ENCODE assay signal across 12 cellular contexts in the genomic region with DNA sequence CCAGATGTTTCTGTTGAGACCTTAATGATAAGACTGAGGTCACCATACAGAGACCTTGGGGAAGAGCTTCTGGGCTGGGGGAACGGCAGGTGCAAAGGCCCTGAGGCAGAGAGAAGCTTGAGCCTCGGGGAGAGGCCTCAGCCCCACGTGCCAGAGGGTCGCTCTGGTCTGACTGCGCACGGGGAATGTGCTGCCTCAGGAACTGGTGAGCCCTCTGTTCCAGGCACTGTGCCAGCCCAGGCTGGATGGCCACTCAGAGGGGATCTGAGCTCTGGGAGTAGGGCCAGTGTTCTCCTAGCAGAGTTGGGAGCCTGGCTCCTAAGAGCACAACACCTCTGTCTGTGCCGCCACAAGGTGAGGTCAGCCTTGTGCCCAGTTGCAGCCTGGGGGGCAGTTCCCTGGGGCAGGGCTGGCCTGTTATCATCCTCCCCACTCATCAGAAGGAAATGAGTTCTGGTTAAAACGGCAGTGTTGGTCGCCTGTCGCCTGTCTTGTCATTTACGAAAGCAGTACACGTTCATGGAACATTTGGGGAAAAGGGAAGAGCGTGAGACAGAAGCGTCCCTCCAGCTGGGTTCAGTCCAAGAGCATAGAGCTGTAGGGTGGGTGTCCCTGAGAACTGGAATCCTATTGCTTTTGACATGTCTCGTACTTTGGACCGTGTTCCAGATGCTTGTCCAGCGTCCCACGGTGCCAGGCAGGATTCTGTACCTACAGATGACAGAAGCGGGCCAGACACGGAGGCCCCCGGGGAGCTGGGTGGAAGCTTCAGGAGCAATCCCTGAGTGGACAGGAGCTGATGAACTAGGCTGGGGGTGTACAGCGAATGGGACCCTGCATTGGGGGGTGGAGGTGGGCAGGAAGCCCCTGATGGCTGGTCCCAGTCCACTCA. TPM values are rescaled to one million over a fixed set of nuclear protein-coding genes. Genes with fewer than 3 reads are reported as not detected.
DNase-seq lines count a peak whose midpoint lies in the region; ATAC-seq and TF ChIP-seq lines count a peak whose summit lies in the region.
"Had no signal": no experiment of that assay in that cellular context is flagged by ENCODE, and none has a peak within 500 bp of the region (broad histone marks: within the 10 kb centered on the region; RNA-seq: fewer than 3 reads in every experiment).

No MANE protein-coding gene starts in this region.

- no peaks in the 10 kb centered on the region for H3K27me3 Mint-ChIP-seq in H9 (ENCODE audit: low read depth)

- no peaks in the 10 kb centered on the region for H3K9me3 Mint-ChIP-seq in H9

- no peaks in the 10 kb centered on the region for H3K4me1 ChIP-seq in H9 (ENCODE audit: insufficient read depth, low read length)
- H3K4me1 ChIP-seq in right cardiac atrium (ENCODE audit: control insufficient read depth, insufficient read depth, low read length): peaks cover 26% of the 10 kb centered on the region
- peaks cover 68 to 88% (median 70%) of the 10 kb centered on the region in 3 donors for H3K4me1 ChIP-seq in skeletal muscle tissue (ENCODE audit: control insufficient read depth in 3 of 3, insufficient read depth in 3 of 3, low read length in 3 of 3)
- peaks cover 10% of the 10 kb centered on the region for H3K4me1 ChIP-seq in HAP-1

- H3K9ac ChIP-seq in H9 (ENCODE audit: extremely low read depth, insufficient read length, low read length): no peak overlapping the region
- H3K9ac ChIP-seq in skeletal muscle tissue (ENCODE audit: low read depth in 1 of 3, low read length in 3 of 3): no peak overlapping the region

- H3K56ac ChIP-seq in H9 (ENCODE audit: insufficient read length, low read depth, low read length): no peak overlapping the region

- H3K27me3 ChIP-seq in H9 (ENCODE audit: insufficient read depth, low read length) (no peaks in the 10 kb centered on the region), right cardiac atrium (ENCODE audit: control insufficient read depth, insufficient read depth) (no peaks in the 10 kb centered on the region), skeletal muscle tissue (ENCODE audit: control insufficient read depth in 3 of 3, insufficient read depth in 3 of 3, low read length in 3 of 3) (no peaks in the 10 kb centered on the region), HAP-1 (ENCODE audit: low read depth) (no peaks in the 10 kb centered on the region)
- H3K27me3 ChIP-seq: esophagus squamous epithelium had no signal

- peaks cover 17 to 19% of the 10 kb centered on the region in 2 experiments for H3K4me1 Mint-ChIP-seq in H9

- in situ Hi-C loops in HAP-1 (cut with MboI; ENCODE audit: low sequenced_read_pairs): no loop called here

- no peak overlapping the region for H2AK5ac ChIP-seq in H9 (ENCODE audit: insufficient read length, low read length)

- H2BK20ac ChIP-seq in H9 (ENCODE audit: low read depth, low read length, poor library complexity, severe bottlenecking): no peak overlapping the region

- no peak for ATAC-seq in right cardiac atrium
- no peak for ATAC-seq in GM18511 (IDR thresholded peaks at IDR 0.05; ENCODE audit: unreplicated experiment)
- ATAC-seq in HG03442 (IDR thresholded peaks at IDR 0.05; ENCODE audit: unreplicated experiment): no peak
- ATAC-seq: mucosa of descending colon had no signal

- peaks cover 1 to 8% (median 7%) of the 10 kb centered on the region in 3 experiments; a peak in 5 of 7 replicates for H3K36me3 Mint-ChIP-seq in H9 (ENCODE audit: insufficient read depth in 1 of 3, low read depth in 3 of 3)

- TF ChIP-seq CTCF in H9 (conservative IDR thresholded peaks at IDR 0.05): no peak

- H4K5ac ChIP-seq in H9 (ENCODE audit: insufficient read length, low read depth, low read length): no peak overlapping the region

- no CpG with 5 or more reads among the region's 22 CpGs for WGBS in H9 (ENCODE audit: extremely low coverage, insufficient read length, low lambda C conversion rate)
- 50% methylated on average over 22 of the region's 22 CpGs for WGBS in right cardiac atrium

- no peaks in the 10 kb centered on the region for H3K9me3 ChIP-seq in H9 (ENCODE audit: control insufficient read depth, low read depth, low read length)
- no peaks in the 10 kb centered on the region for H3K9me3 ChIP-seq in right cardiac atrium (ENCODE audit: control insufficient read depth, low read length)
- no peaks in the 10 kb centered on the region for H3K9me3 ChIP-seq in skeletal muscle tissue (ENCODE audit: control insufficient read depth in 3 of 3, low read length in 3 of 3)
- H3K9me3 ChIP-seq in HAP-1: no peaks in the 10 kb centered on the region
- H3K9me3 ChIP-seq: esophagus squamous epithelium, mucosa of descending colon had no signal

- H3K18ac ChIP-seq in H9 (ENCODE audit: insufficient read length, low read depth, low read length): no peak overlapping the region

- peaks cover 4% of the 10 kb centered on the region for H3K79me1 ChIP-seq in H9 (ENCODE audit: insufficient read depth, low read depth, low read length, poor library complexity, severe bottlenecking)

- peaks cover 4% of the 10 kb centered on the region for H4K20me1 ChIP-seq in H9 (ENCODE audit: control insufficient read depth, insufficient read depth, insufficient read length)

- H2BK120ac ChIP-seq in H9 (ENCODE audit: low read depth, low read length, poor library complexity, severe bottlenecking): no peak overlapping the region

- no peak overlapping the region for H2BK15ac ChIP-seq in H9 (ENCODE audit: low read depth, low read length)

- no peak for DNase-seq in H9
- peak; percentile 51 for DNase-seq in amniotic epithelial cell (ENCODE audit: low read depth)
- DNase-seq in right cardiac atrium: peak; percentile 77 to 92 (median 88)
- DNase-seq in HAP-1 (ENCODE audit: low spot score in 2 of 2): no peak
- no peak for DNase-seq in activated CD8-positive, alpha-beta memory T cell treated with anti-CD3 and anti-CD28 coated beads, Interleukin-2, amount 50 U/mL, for 4 hours
- DNase-seq: activated effector memory CD4-positive, alpha-beta T cell treated with Interleukin-2 at 50 U/mL for 16 hours; esophagus squamous epithelium; NCI-H69 had no signal

- no peak overlapping the region; the same call in 1 of the 2 replicates for H3K14ac ChIP-seq in H9 (ENCODE audit: insufficient read depth, low read length)

- H3K79me2 ChIP-seq in H9 (ENCODE audit: insufficient read depth, low read length): peaks cover 42% of the 10 kb centered on the region; the same call in 1 of the 2 replicates

- peak overlapping the region; percentile 74 to 91 (median 79); a peak in 5 of 7 replicates for H3K27ac Mint-ChIP-seq in H9

- H3T11ph ChIP-seq in H9 (ENCODE audit: low read length): no peak overlapping the region

- peaks cover 18% of the 10 kb centered on the region for H3K23me2 ChIP-seq in H9 (ENCODE audit: insufficient read length, low read depth, low read length, poor library complexity, severe bottlenecking)

- no peak overlapping the region for H3K4ac ChIP-seq in H9 (ENCODE audit: low read depth, low read length)

- H3K4me2 ChIP-seq in H9 (ENCODE audit: insufficient read depth, insufficient read length, low read length): no peak overlapping the region

- H4K91ac ChIP-seq in H9 (ENCODE audit: insufficient read length, low read depth, low read length): no peak overlapping the region

- no peak overlapping the region for H4K8ac ChIP-seq in H9 (replicated peaks; ENCODE audit: insufficient read length, low read depth, low read length)

- no peaks in the 10 kb centered on the region for H3K36me3 ChIP-seq in skeletal muscle tissue (ENCODE audit: control insufficient read depth in 3 of 3, insufficient read depth in 3 of 3, low read length in 3 of 3)
- H3K36me3 ChIP-seq in HAP-1 (replicated peaks): no peaks in the 10 kb centered on the region
- H3K36me3 ChIP-seq: esophagus squamous epithelium had no signal

- H3K23ac ChIP-seq in H9 (ENCODE audit: insufficient read length, low read depth, low read length): no peak overlapping the region

- H2BK12ac ChIP-seq in H9 (ENCODE audit: insufficient read length, low read depth, low read length): no peak overlapping the region

- H3K27ac ChIP-seq in H9 (ENCODE audit: insufficient read length, low read depth, low read length): no peak overlapping the region
- H3K27ac ChIP-seq in right cardiac atrium (ENCODE audit: low read length): no peak overlapping the region
- H3K27ac ChIP-seq in skeletal muscle tissue (ENCODE audit: low read depth, low read length): peak overlapping the region; percentile 44

- H3K4me3 Mint-ChIP-seq in H9: peak overlapping the region in 1 of 2 experiments; percentile 0; a peak in 2 of 5 replicates

- no peak overlapping the region for H3K4me3 ChIP-seq in right cardiac atrium (ENCODE audit: low read length)
- H3K4me3 ChIP-seq in skeletal muscle tissue (ENCODE audit: low read length in 3 of 3): no peak overlapping the region
- H3K4me3 ChIP-seq in HAP-1: no peak overlapping the region
- H3K4me3 ChIP-seq: esophagus squamous epithelium, mucosa of descending colon had no signal

- H2BK5ac ChIP-seq in H9 (ENCODE audit: insufficient read length, low read length): no peak overlapping the region

- no peak overlapping the region for H2AFZ ChIP-seq in H9 (ENCODE audit: low read length)

- intact Hi-C loops in right cardiac atrium (cut with DNase I): no loop called here

RNA-seq across cellular contexts. Expression of a gene that starts 4.3 kb away (rescaled TPM):
- total RNA-seq in H9 (2021): 122 TPM in 2 replicates
- 10 to 100 TPM; 12.4 to 25.0 (median 17.0) TPM for total RNA-seq in right cardiac atrium
- polyA plus RNA-seq in right cardiac atrium: 8.1 TPM
- total RNA-seq in skeletal muscle tissue: 18.8 TPM

RNA-seq across cellular contexts. Expression of a gene that starts 51.9 kb away (rescaled TPM):
- total RNA-seq in H9 (2021): 0.74 and 0.90 TPM in 2 replicates
- 1 to 10 TPM in 1 of 4 donors, under 1 TPM in 3; 0.45 to 1.0 (median 0.91) TPM for total RNA-seq in right cardiac atrium
- polyA plus RNA-seq in right cardiac atrium: 0.36 TPM
- under 0.01 TPM for total RNA-seq in skeletal muscle tissue

Comparison
In these comparisons a context has a peak if more than half of its experiments do, and no peak if none do; other contexts are left out.
1. DNase-seq: peak in amniotic epithelial cell (single experiment) and right cardiac atrium (3 of 3); none in H9 (single experiment), HAP-1 (0 of 2) and activated CD8-positive, alpha-beta memory T cell treated with anti-CD3 and anti-CD28 coated beads, Interleukin-2, amount 50 U/mL, for 4 hours (single experiment).